In the genomic region with DNA sequence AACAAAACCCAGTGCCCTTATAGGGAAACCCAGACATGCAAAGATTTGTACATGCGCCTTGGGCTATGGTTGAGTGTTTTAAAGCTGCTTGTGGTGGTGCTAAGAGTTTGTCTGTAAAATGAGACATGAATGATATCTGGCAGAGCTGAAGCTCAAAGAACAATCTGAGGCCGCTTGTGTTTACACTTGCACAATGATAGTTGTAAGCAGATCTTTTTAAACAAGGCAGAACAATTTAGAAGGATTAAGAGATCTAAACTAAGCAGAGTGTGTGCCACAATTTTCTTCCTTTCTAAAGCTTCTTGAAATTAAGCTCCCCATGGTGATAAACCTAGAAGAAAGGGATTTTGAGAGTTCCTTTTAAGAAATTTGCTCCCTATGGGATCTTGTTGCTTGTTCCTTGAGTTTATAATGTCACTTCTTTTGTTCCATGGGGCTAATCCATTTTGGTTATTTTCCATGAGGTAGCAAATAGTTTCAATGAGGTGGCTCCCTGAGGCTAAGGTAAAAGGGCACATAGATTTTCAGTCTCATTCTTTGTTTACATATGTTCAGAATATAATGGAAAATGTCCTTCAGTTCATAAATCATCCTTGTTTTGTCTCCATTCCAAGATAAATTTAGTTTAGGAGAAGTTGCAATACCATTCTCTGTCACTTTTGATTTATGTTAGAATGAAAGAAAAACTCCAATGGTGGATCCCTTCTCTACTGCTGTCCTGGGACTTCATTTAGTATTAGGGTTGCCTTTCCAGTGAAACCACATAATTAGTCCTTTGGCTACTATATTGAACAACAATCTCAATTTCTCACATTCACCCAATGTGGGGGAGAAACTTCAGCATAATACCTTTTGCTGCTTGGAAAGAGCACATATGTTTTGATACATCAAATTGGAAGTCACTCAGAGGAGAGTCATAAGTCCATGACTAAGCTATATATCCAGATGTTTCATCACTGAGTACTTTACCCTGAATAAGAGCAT, we compare ENCODE assay signal across 11 cellular contexts.
DNase-seq lines count a peak whose midpoint lies in the region; ATAC-seq and TF ChIP-seq lines count a peak whose summit lies in the region.
"Had no signal": no experiment of that assay in that cellular context is flagged by ENCODE, and none has a peak within 500 bp of the region (broad histone marks: within the 10 kb centered on the region; RNA-seq: fewer than 3 reads in every experiment).

No MANE protein-coding gene starts in this region.

- no peak overlapping the region for H2BK120ac ChIP-seq in mesenchymal stem cell (ENCODE audit: low read depth, low read length)

- intact Hi-C loops in mammary epithelial cell (cut with micrococcal nuclease) (no loop called here), cardiac septum (cut with DNase I) (no loop called here)

- H3K14ac ChIP-seq in mesenchymal stem cell (ENCODE audit: low read length in 2 of 2): no peak overlapping the region

- no peak overlapping the region for H2BK15ac ChIP-seq in mesenchymal stem cell (ENCODE audit: low read depth, poor library complexity, severe bottlenecking)

- dilution Hi-C loops in mammary epithelial cell (cut with HindIII; ENCODE audit: low sequenced_read_pairs): no loop called here

- H4K91ac ChIP-seq in mesenchymal stem cell (ENCODE audit: low read length): no peak overlapping the region

- no TSS peak for BruUV-seq in mammary epithelial cell (replicated peaks; lab: Mats Ljungman, UMichigan)

- no peaks in the 10 kb centered on the region for H3K27me3 ChIP-seq in ACC112 (ENCODE audit: insufficient read depth, low read length)
- no peaks in the 10 kb centered on the region for H3K27me3 ChIP-seq in mammary epithelial cell (ENCODE audit: insufficient read depth, low read length)
- no peaks in the 10 kb centered on the region for H3K27me3 ChIP-seq in mesenchymal stem cell (ENCODE audit: control insufficient read depth in 1 of 2, insufficient read depth in 1 of 2, low read length in 2 of 2)
- H3K27me3 ChIP-seq: upper lobe of right lung had no signal

- ATAC-seq in GM21723 (IDR thresholded peaks at IDR 0.05; ENCODE audit: unreplicated experiment): no peak
- ATAC-seq: activated CD8-positive, alpha-beta memory T cell treated with anti-CD3 and anti-CD28 coated beads, Interleukin-2, amount 10 ng/mL, durations not matched to agents 7 days and 5 days; upper lobe of right lung had no signal

- no peak overlapping the region for H3K23ac ChIP-seq in mesenchymal stem cell (ENCODE audit: low read length in 2 of 2)

- CTCF ChIA-PET in mammary epithelial cell (lab: Charles Lee; ENCODE audit: low non-redundant PET): no interaction called here

- DNase-seq in HS-5 (ENCODE audit: low read depth): peak; percentile 42
- peak; percentile 58 for DNase-seq in mammary epithelial cell
- peak; percentile 89 for DNase-seq in mesenchymal stem cell
- DNase-seq in substantia nigra (lab: John Stamatoyannopoulos, UW): no peak
- DNase-seq in activated CD8-positive, alpha-beta memory T cell treated with anti-CD3 and anti-CD28 coated beads, Interleukin-2, amount 50 U/mL, for 48 hours: no peak
- no peak for DNase-seq in cardiac septum (ENCODE audit: low spot score)
- DNase-seq: activated CD8-positive, alpha-beta memory T cell treated with anti-CD3 and anti-CD28 coated beads, Interleukin-2, amount 10 ng/mL, durations not matched to agents 7 days and 5 days; amygdala; upper lobe of right lung had no signal

- H3K36me3 ChIP-seq in ACC112 (ENCODE audit: insufficient read depth, low read length) (no peaks in the 10 kb centered on the region), mammary epithelial cell (ENCODE audit: insufficient read depth, low read length) (no peaks in the 10 kb centered on the region), mesenchymal stem cell (ENCODE audit: control insufficient read depth in 1 of 2, insufficient read depth in 2 of 2, low read depth in 1 of 2, low read length in 2 of 2) (no peaks in the 10 kb centered on the region)
- H3K36me3 ChIP-seq: upper lobe of right lung had no signal

- no peak overlapping the region for H3K18ac ChIP-seq in mesenchymal stem cell (ENCODE audit: low read depth in 1 of 2, low read length in 2 of 2)

- H3K27ac ChIP-seq in ACC112 (ENCODE audit: low read depth, low read length) (peak overlapping the region; percentile 80), mammary epithelial cell (ENCODE audit: insufficient read depth, low read depth, low read length) (no peak overlapping the region), mesenchymal stem cell (ENCODE audit: low read length, poor library complexity, severe bottlenecking) (no peak overlapping the region), substantia nigra (ENCODE audit: low read depth, low read length, poor library complexity, severe bottlenecking) (no peak overlapping the region)
- H3K27ac ChIP-seq: upper lobe of right lung had no signal

- H2AK5ac ChIP-seq in mesenchymal stem cell (ENCODE audit: low read length, severe bottlenecking): no peak overlapping the region

- WGBS in mammary epithelial cell (ENCODE audit: low coverage, missing lambda C conversion rate): 88% methylated on average over 2 of the region's 2 CpGs
- WGBS in mesenchymal stem cell: 17% methylated on average over 1 of the region's 2 CpGs

- H2BK12ac ChIP-seq in mesenchymal stem cell (ENCODE audit: low read length in 2 of 2): no peak overlapping the region

- H3K4me2 ChIP-seq in mammary epithelial cell (ENCODE audit: insufficient read depth, low read depth, low read length) (no peak overlapping the region), mesenchymal stem cell (ENCODE audit: low read length, poor library complexity, severe bottlenecking) (no peak overlapping the region)

- H3K4me1 ChIP-seq in ACC112 (ENCODE audit: control insufficient read depth, insufficient read depth, low read length, unreplicated experiment): peaks cover 25% of the 10 kb centered on the region
- no peaks in the 10 kb centered on the region for H3K4me1 ChIP-seq in mammary epithelial cell (ENCODE audit: insufficient read depth, low read length)
- H3K4me1 ChIP-seq in mesenchymal stem cell (ENCODE audit: control insufficient read depth, insufficient read depth, low read depth, low read length): no peaks in the 10 kb centered on the region
- H3K4me1 ChIP-seq: upper lobe of right lung had no signal

- in situ Hi-C loops in mammary epithelial cell (cut with MboI; ENCODE audit: low sequenced_read_pairs in 2 of 2): no loop called here

- H2BK5ac ChIP-seq in mesenchymal stem cell (ENCODE audit: low read depth, low read length, poor library complexity, severe bottlenecking): no peak overlapping the region

- H3K79me2 ChIP-seq in ACC112 (ENCODE audit: control insufficient read depth, insufficient read depth, low read length, unreplicated experiment) (no peaks in the 10 kb centered on the region), mammary epithelial cell (ENCODE audit: insufficient read depth, low read length) (no peaks in the 10 kb centered on the region)

- no peak overlapping the region for H3K4ac ChIP-seq in mesenchymal stem cell (ENCODE audit: low read depth in 1 of 2, low read length in 2 of 2)

- no peak overlapping the region for H4K8ac ChIP-seq in mesenchymal stem cell (ENCODE audit: low read length)

- H2AFZ ChIP-seq in ACC112 (ENCODE audit: low read length, unreplicated experiment) (peak overlapping the region; percentile 21), mammary epithelial cell (ENCODE audit: low read depth, low read length) (no peak overlapping the region), mesenchymal stem cell (ENCODE audit: low read depth, low read length) (no peak overlapping the region)

- H3K79me1 ChIP-seq in mesenchymal stem cell (replicated peaks; ENCODE audit: low read length, poor library complexity, severe bottlenecking): no peaks in the 10 kb centered on the region

- no peak for TF ChIP-seq CTCF in mammary epithelial cell (conservative IDR thresholded peaks at IDR 0.05 in 1 of 2, IDR thresholded peaks at IDR 0.05 in 1 of 2; ENCODE audit: extremely low read depth in 1 of 2, insufficient read depth in 1 of 2, low read depth in 1 of 2, low read length in 2 of 2)

- H3K9me3 ChIP-seq in mammary epithelial cell (replicated peaks; ENCODE audit: insufficient read depth, low read length): no peaks in the 10 kb centered on the region
- H3K9me3 ChIP-seq in mesenchymal stem cell (ENCODE audit: control insufficient read depth, low read length): no peaks in the 10 kb centered on the region
- H3K9me3 ChIP-seq: upper lobe of right lung had no signal

- H3K9ac ChIP-seq in mammary epithelial cell (ENCODE audit: insufficient read depth, low read length) (no peak overlapping the region), mesenchymal stem cell (ENCODE audit: low read length) (no peak overlapping the region)

- H4K20me1 ChIP-seq in mammary epithelial cell (ENCODE audit: insufficient read depth, low read length): no peaks in the 10 kb centered on the region

- peak overlapping the region; percentile 32 for H3K4me3 ChIP-seq in ACC112 (ENCODE audit: low read depth, low read length)
- H3K4me3 ChIP-seq in mammary epithelial cell (replicated peaks in 1 of 3; ENCODE audit: insufficient read depth in 1 of 3, low read depth in 2 of 3, low read length in 3 of 3): no peak overlapping the region
- H3K4me3 ChIP-seq in mesenchymal stem cell (ENCODE audit: insufficient read depth in 1 of 2, low read depth in 1 of 2, low read length in 2 of 2): no peak overlapping the region
- H3K4me3 ChIP-seq: upper lobe of right lung had no signal

Comparison
In these comparisons a context has a peak if more than half of its experiments do, and no peak if none do; other contexts are left out.
1. DNase-seq: peak in HS-5 (single experiment), mammary epithelial cell (single experiment) and mesenchymal stem cell (single experiment); none in substantia nigra (0 of 49), activated CD8-positive, alpha-beta memory T cell treated with anti-CD3 and anti-CD28 coated beads, Interleukin-2, amount 50 U/mL, for 48 hours (single experiment) and cardiac septum (single experiment).